Comparison of ENCODE assay signal across 1 cellular context in the genomic region with DNA sequence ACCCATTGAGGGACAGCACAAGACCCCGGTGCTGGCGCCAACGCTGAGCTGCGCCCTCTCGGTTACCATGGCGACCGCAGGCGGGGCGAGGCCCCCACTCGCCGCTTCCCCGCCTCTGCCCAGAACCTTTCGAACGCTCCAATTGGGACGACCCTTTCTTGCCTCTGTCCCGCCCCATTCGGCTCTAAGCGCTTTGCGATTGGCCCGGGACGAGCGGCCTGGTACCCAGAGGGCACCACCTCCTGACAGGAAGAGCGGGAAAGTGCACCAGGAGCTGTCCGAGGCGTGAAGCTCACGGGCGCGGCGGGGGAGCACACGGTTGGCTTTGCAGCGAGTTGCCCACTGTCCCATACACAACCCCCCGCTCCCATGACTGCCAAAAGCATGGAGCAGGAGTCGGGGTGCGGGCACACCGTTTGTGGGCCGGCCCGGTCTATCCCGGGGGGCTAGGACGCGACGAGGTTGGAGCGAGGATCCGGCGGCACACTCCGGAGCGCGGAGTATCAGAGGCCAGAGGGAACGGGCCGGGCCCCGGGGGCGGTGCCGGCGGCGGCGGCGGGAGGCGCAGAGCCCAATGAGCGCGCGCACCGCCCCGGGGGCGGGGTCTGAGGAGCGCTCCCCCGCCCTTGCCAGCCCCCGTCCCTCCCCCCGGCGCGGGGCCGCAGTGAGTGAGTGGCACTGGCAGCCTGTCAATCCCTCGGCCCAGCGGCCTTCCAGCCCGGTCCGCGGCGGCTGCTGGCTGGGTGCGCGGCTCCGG.
TF ChIP-seq lines count a peak whose summit lies in the region.

No MANE protein-coding gene starts in this region.

TF ChIP-seq in WTC11, 78 proteins besides CTCF, POLR2A, EP300 and RAD21 (continued from another document):
- peak; percentile 92 for TF ChIP-seq ZBTB43 (CRISPR knock-in tag; IDR thresholded peaks at IDR 0.05)
- TF ChIP-seq NR1H2 (CRISPR knock-in tag; IDR thresholded peaks at IDR 0.05), result no peak
- peak; percentile 99 for TF ChIP-seq ETV6 (CRISPR knock-in tag; IDR thresholded peaks at IDR 0.05)
- TF ChIP-seq GRHL2 (CRISPR knock-in tag; IDR thresholded peaks at IDR 0.05; ENCODE audit: insufficient replicate concordance, severe bottlenecking), result no peak
- peak; percentile 94 for TF ChIP-seq CREB1 (CRISPR knock-in tag; IDR thresholded peaks at IDR 0.05)
- peak; percentile 34; the same call in 1 of the 2 replicates for TF ChIP-seq NFATC4 (CRISPR knock-in tag; IDR thresholded peaks at IDR 0.05)
- no peak for TF ChIP-seq ZSCAN18 (CRISPR knock-in tag; IDR thresholded peaks at IDR 0.05)
- 0 out of 2 replicates have a peak, but pooled peaks have one; percentile 47 for TF ChIP-seq E2F4 (CRISPR knock-in tag; IDR thresholded peaks at IDR 0.05; ENCODE audit: borderline replicate concordance, low read depth)
- no peak; the same call in 1 of the 2 replicates for TF ChIP-seq KAT7 (CRISPR knock-in tag; IDR thresholded peaks at IDR 0.05; ENCODE audit: borderline replicate concordance)
